19 cellular contexts compared by ENCODE assay signal in genomic region chr1:31510853-31511789, GRCh38.
A peak's percentile ranks its signal among the peaks of the same experiment; 100 is the strongest.
DNase-seq lines count a peak whose midpoint lies in the region; ATAC-seq and TF ChIP-seq lines count a peak whose summit lies in the region.
"Had no signal": no experiment of that assay in that cellular context is flagged by ENCODE, and none has a peak within 500 bp of the region (broad histone marks: within the 10 kb centered on the region; RNA-seq: fewer than 3 reads in every experiment).

No MANE protein-coding gene starts in this region.

- no peaks in the 10 kb centered on the region for H3K27me3 ChIP-seq in adrenal gland
- H3K27me3 ChIP-seq: sigmoid colon had no signal

- no peak for ATAC-seq in activated CD4-positive, alpha-beta T cell treated with anti-CD3 and anti-CD28 coated beads for 36 hours
- ATAC-seq in left lobe of liver (peak; percentile 13), GM21526 (IDR thresholded peaks at IDR 0.05; ENCODE audit: low FRiP score, unreplicated experiment) (no peak), GM19455 (IDR thresholded peaks at IDR 0.05; ENCODE audit: unreplicated experiment) (no peak)
- ATAC-seq: activated T-cell treated with anti-CD3 and anti-CD28 coated beads, Interleukin-2, amount 50 U/mL, for 4 hours; stimulated activated naive B cell treated with anti-CD40 and anti-IgM and Interleukin-4, amounts not matched to agents 10 μg/mL and 1 μg/mL and 100 μg/mL, for 72 hours had no signal

- TF ChIP-seq CTCF in adrenal gland (IDR thresholded peaks at IDR 0.05) (no peak), type B pancreatic cell (conservative IDR thresholded peaks at IDR 0.05) (no peak)

- TF ChIP-seq POLR2A in adrenal gland (IDR thresholded peaks at IDR 0.05), result no peak

- H3K9me3 Mint-ChIP-seq in activated CD4-positive, alpha-beta T cell treated with anti-CD3 and anti-CD28 coated beads for 36 hours (ENCODE audit: low read depth), result no peaks in the 10 kb centered on the region
- H3K9me3 Mint-ChIP-seq in type B pancreatic cell, result peaks cover 5% of the 10 kb centered on the region
- H3K9me3 Mint-ChIP-seq: activated T-cell treated with anti-CD3 and anti-CD28 coated beads, Interleukin-2, amount 50 U/mL, for 4 hours; nephron progenitor cell had no signal

- WGBS in adrenal gland, 4 donors, result 66 to 85% (median 77%) methylated on average over 6 to 8 of the region's 8 CpGs

- no peaks in the 10 kb centered on the region for H3K9me3 ChIP-seq in adrenal gland (replicated peaks in 1 of 3)
- H3K9me3 ChIP-seq: sigmoid colon had no signal

- H3K36me3 ChIP-seq in adrenal gland (replicated peaks in 1 of 2), result no peaks in the 10 kb centered on the region
- H3K36me3 ChIP-seq: sigmoid colon had no signal

- no peaks in the 10 kb centered on the region for H3K36me3 Mint-ChIP-seq in activated CD4-positive, alpha-beta T cell treated with anti-CD3 and anti-CD28 coated beads for 36 hours (ENCODE audit: low read depth)
- H3K36me3 Mint-ChIP-seq in type B pancreatic cell, result no peaks in the 10 kb centered on the region

- POLR2A ChIA-PET in activated CD4-positive, alpha-beta T cell treated with anti-CD3 and anti-CD28 coated beads for 36 hours (lab: Charles Lee), result no interaction called here

- intact Hi-C loops in activated CD4-positive, alpha-beta T cell treated with anti-CD3 and anti-CD28 coated beads for 36 hours (cut with DNase I, micrococcal nuclease), result no loop called here
- intact Hi-C loops in adrenal gland (cut with DNase I), result no loop called here

- H3K4me1 Mint-ChIP-seq in activated CD4-positive, alpha-beta T cell treated with anti-CD3 and anti-CD28 coated beads for 36 hours, result peaks cover 27% of the 10 kb centered on the region
- H3K4me1 Mint-ChIP-seq in type B pancreatic cell (ENCODE audit: unreplicated experiment), result peaks cover 14% of the 10 kb centered on the region

- H3K4me3 ChIP-seq in adrenal gland, result no peak overlapping the region
- H3K4me3 ChIP-seq: sigmoid colon had no signal

- peak overlapping the region; percentile 15 for H3K27ac Mint-ChIP-seq in activated CD4-positive, alpha-beta T cell treated with anti-CD3 and anti-CD28 coated beads for 36 hours
- peak overlapping the region; percentile 79 for H3K27ac Mint-ChIP-seq in type B pancreatic cell
- H3K27ac Mint-ChIP-seq: nephron progenitor cell; stimulated activated naive B cell treated with anti-CD40 and anti-IgM and Interleukin-4, amounts not matched to agents 10 μg/mL and 1 μg/mL and 100 μg/mL, for 72 hours had no signal

- CTCF ChIA-PET in activated CD4-positive, alpha-beta T cell treated with anti-CD3 and anti-CD28 coated beads for 36 hours (lab: Charles Lee), result interaction anchor here (0.5 to 1.3 kb wide), 2 partner anchors 38 to 785 kb away, joined by 3 to 5 read pairs; no protein-coding TSS in a partner anchor

- H3K27ac ChIP-seq in adrenal gland, result no peak overlapping the region
- H3K27ac ChIP-seq: sigmoid colon had no signal

- no peak for DNase-seq in activated CD4-positive, alpha-beta T cell treated with anti-CD3 and anti-CD28 coated beads for 36 hours
- DNase-seq in activated CD4-positive, alpha-beta T cell treated with anti-CD3 and anti-CD28 coated beads, Interleukin-2, amount 50 U/mL, for 1 hour, result no peak
- peak in 6 of 7 donors; percentile 23 to 63 (median 44) for DNase-seq in adrenal gland
- DNase-seq in left lobe of liver (ENCODE audit: low spot score), result no peak
- DNase-seq in type B pancreatic cell (ENCODE audit: extremely low spot score, unreplicated experiment), result no peak
- DNase-seq in T1000 (lab: John Stamatoyannopoulos, UW), result no peak
- DNase-seq: activated CD4-positive, alpha-beta T cell treated with anti-CD3 and anti-CD28 coated beads for 4 hours; activated T-cell treated with anti-CD3 and anti-CD28 coated beads, Interleukin-2, amount 50 U/mL, for 4 hours; amniotic stem cell; GOT3; KG1; nephron progenitor cell; RPMI8226; sigmoid colon; stimulated activated CD4-positive, alpha-beta T cell treated with anti-CD3 and anti-CD28 coated beads, Interleukin-4, amount 100 ng/mL, for 4 hours; stimulated activated naive B cell treated with anti-CD40 and anti-IgM and Interleukin-4, amounts not matched to agents 10 μg/mL and 1 μg/mL and 100 μg/mL, for 72 hours; T-helper 1 cell had no signal

- H3K27me3 Mint-ChIP-seq in activated CD4-positive, alpha-beta T cell treated with anti-CD3 and anti-CD28 coated beads for 36 hours, result peaks cover 4% of the 10 kb centered on the region
- no peaks in the 10 kb centered on the region for H3K27me3 Mint-ChIP-seq in type B pancreatic cell

- peaks cover 0 to 3% of the 10 kb centered on the region in 2 donors for H3K4me1 ChIP-seq in adrenal gland (replicated peaks in 1 of 2)
- H3K4me1 ChIP-seq: sigmoid colon had no signal

- no peak overlapping the region for H3K4me3 Mint-ChIP-seq in activated CD4-positive, alpha-beta T cell treated with anti-CD3 and anti-CD28 coated beads for 36 hours
- H3K4me3 Mint-ChIP-seq in type B pancreatic cell, result no peak overlapping the region
- H3K4me3 Mint-ChIP-seq: activated T-cell treated with anti-CD3 and anti-CD28 coated beads, Interleukin-2, amount 50 U/mL, for 4 hours; nephron progenitor cell; stimulated activated naive B cell treated with anti-CD40 and anti-IgM and Interleukin-4, amounts not matched to agents 10 μg/mL and 1 μg/mL and 100 μg/mL, for 72 hours had no signal

Comparison
In these comparisons a context has a peak if more than half of its experiments do, and no peak if none do; other contexts are left out.
1. DNase-seq: peak in adrenal gland (6 of 7); none in activated CD4-positive, alpha-beta T cell treated with anti-CD3 and anti-CD28 coated beads for 36 hours (single experiment), activated CD4-positive, alpha-beta T cell treated with anti-CD3 and anti-CD28 coated beads, Interleukin-2, amount 50 U/mL, for 1 hour (single experiment), left lobe of liver (single experiment), type B pancreatic cell (single experiment) and T1000 (single experiment).